In the genomic region with DNA sequence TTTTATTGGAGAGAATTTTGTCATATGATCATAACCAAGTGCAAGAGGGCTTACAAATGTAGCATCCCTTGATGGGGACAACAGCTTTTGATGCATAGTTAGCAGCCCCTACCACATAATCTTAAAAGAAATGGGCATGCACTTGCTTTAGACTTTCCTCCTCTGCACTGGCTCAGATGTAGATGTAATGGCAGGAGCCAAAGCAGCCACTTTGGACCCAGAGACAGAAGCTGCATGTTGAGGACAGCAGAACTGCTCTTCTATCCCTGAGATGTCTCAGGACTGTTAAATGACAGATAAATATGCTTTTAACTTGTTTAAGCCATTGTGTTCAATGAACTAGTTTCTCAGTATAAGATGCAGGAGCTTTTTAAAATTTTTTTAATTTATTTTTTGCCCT, we compare ENCODE assay signal across 40 cellular contexts.
"Had no signal": no experiment of that assay in that cellular context is flagged by ENCODE, and none has a peak within 500 bp of the region (broad histone marks: within the 10 kb centered on the region; RNA-seq: fewer than 3 reads in every experiment).

No MANE protein-coding gene starts in this region.

- ATAC-seq: activated naive CD4-positive, alpha-beta T cell treated with anti-CD3 and anti-CD28 coated beads, Interleukin-2, amount 50 U/mL, for 72 hours; activated naive CD8-positive, alpha-beta T cell treated with anti-CD3 and anti-CD28 coated beads, Interleukin-2, amount 50 U/mL, for 24 hours; activated T-cell treated with anti-CD3 and anti-CD28 coated beads, Interleukin-2, amount 50 U/mL, for 4 hours; activated T-cell treated with anti-CD3 and anti-CD28 coated beads, Interleukin-2, amount 50 U/mL, for 72 hours; activated T-helper 17 cell treated with anti-CD3 and anti-CD28 coated beads, Interleukin-2, amount 50 U/mL, for 72 hours; body of pancreas had no signal

- H3K9me3 ChIP-seq: adrenal gland, ascending aorta had no signal

- H3K27ac ChIP-seq: adrenal gland, ascending aorta, body of pancreas, brain microvascular endothelial cell, breast epithelium, cardiac muscle cell had no signal

- H3K36me3 ChIP-seq: adrenal gland, ascending aorta, brain microvascular endothelial cell, breast epithelium, cardiac muscle cell had no signal

- H3K9me3 Mint-ChIP-seq: activated naive CD8-positive, alpha-beta T cell treated with anti-CD3 and anti-CD28 coated beads, Interleukin-2, amount 10 ng/mL, durations not matched to agents 7 days and 5 days; activated naive CD8-positive, alpha-beta T cell treated with anti-CD3 and anti-CD28 coated beads, Interleukin-2, amount 50 U/mL, for 24 hours; activated T-cell treated with anti-CD3 and anti-CD28 coated beads, Interleukin-2, amount 50 U/mL, for 24 hours; activated T-helper 17 cell treated with anti-CD3 and anti-CD28 coated beads, Interleukin-2, amount 50 U/mL, for 72 hours had no signal

- H3K27me3 ChIP-seq: adrenal gland, ascending aorta, body of pancreas, brain microvascular endothelial cell, breast epithelium, cardiac muscle cell had no signal

- H3K4me1 ChIP-seq: adrenal gland, ascending aorta, body of pancreas, breast epithelium had no signal

- H3K4me3 ChIP-seq: adrenal gland, ascending aorta, body of pancreas, breast epithelium, cardiac muscle cell had no signal

- H3K4me1 Mint-ChIP-seq: activated naive CD4-positive, alpha-beta T cell treated with anti-CD3 and anti-CD28 coated beads, Interleukin-2, amount 10 ng/mL, durations not matched to agents 7 days and 5 days; activated naive CD4-positive, alpha-beta T cell treated with anti-CD3 and anti-CD28 coated beads, Interleukin-2, amount 50 U/mL, for 24 hours; activated naive CD8-positive, alpha-beta T cell treated with anti-CD3 and anti-CD28 coated beads for 36 hours; activated naive CD8-positive, alpha-beta T cell treated with anti-CD3 and anti-CD28 coated beads, Interleukin-2, amount 10 ng/mL, durations not matched to agents 7 days and 5 days; activated naive CD8-positive, alpha-beta T cell treated with anti-CD3 and anti-CD28 coated beads, Interleukin-2, amount 50 U/mL, for 24 hours; activated T-helper 17 cell treated with anti-CD3 and anti-CD28 coated beads, Interleukin-2, amount 50 U/mL, for 72 hours; central memory CD8-positive, alpha-beta T cell had no signal

- FAIRE-seq: astrocyte, bronchial epithelial cell, colon had no signal

- H3K27ac Mint-ChIP-seq: activated naive CD4-positive, alpha-beta T cell treated with anti-CD3 and anti-CD28 coated beads for 36 hours; activated naive CD4-positive, alpha-beta T cell treated with anti-CD3 and anti-CD28 coated beads, Interleukin-2, amount 10 ng/mL, durations not matched to agents 7 days and 5 days; activated naive CD4-positive, alpha-beta T cell treated with anti-CD3 and anti-CD28 coated beads, Interleukin-2, amount 50 U/mL, for 24 hours; activated naive CD4-positive, alpha-beta T cell treated with anti-CD3 and anti-CD28 coated beads, Interleukin-2, amount 50 U/mL, for 72 hours; activated naive CD8-positive, alpha-beta T cell; activated naive CD8-positive, alpha-beta T cell treated with anti-CD3 and anti-CD28 coated beads for 36 hours; activated naive CD8-positive, alpha-beta T cell treated with anti-CD3 and anti-CD28 coated beads, Interleukin-2, amount 10 ng/mL, durations not matched to agents 7 days and 5 days; activated naive CD8-positive, alpha-beta T cell treated with anti-CD3 and anti-CD28 coated beads, Interleukin-2, amount 50 U/mL, for 24 hours; activated T-cell treated with anti-CD3 and anti-CD28 coated beads, Interleukin-2, amount 50 U/mL, for 24 hours; activated T-cell treated with anti-CD3 and anti-CD28 coated beads, Interleukin-2, amount 50 U/mL, for 72 hours; activated T-helper 1 cell treated with anti-CD3 and anti-CD28 coated beads, Interleukin-12 subunit alpha, Interleukin-12 subunit beta, Interleukin-2, Interleukin-4 antibody, amounts not matched to agents 30 ng/mL and 10 ng/mL and 1 ng/mL, durations not matched to agents 14 hours and 24 hours and 36 hours; activated T-helper 17 cell treated with anti-CD3 and anti-CD28 coated beads, Interleukin-2, amount 50 U/mL, for 72 hours; activated T-helper 2 cell treated with anti-CD3 and anti-CD28 coated beads, Interferon-gamma antibody, Interleukin-2, Interleukin-4, amounts not matched to agents 10 μg/mL and 5 μg/mL and 100 μg/mL, durations not matched to agents 14 hours and 24 hours and 36 hours had no signal

- H3K4me3 Mint-ChIP-seq: activated naive CD4-positive, alpha-beta T cell treated with anti-CD3 and anti-CD28 coated beads for 36 hours; activated naive CD4-positive, alpha-beta T cell treated with anti-CD3 and anti-CD28 coated beads, Interleukin-2, amount 10 ng/mL, durations not matched to agents 7 days and 5 days; activated naive CD4-positive, alpha-beta T cell treated with anti-CD3 and anti-CD28 coated beads, Interleukin-2, amount 50 U/mL, for 24 hours; activated naive CD8-positive, alpha-beta T cell; activated naive CD8-positive, alpha-beta T cell treated with anti-CD3 and anti-CD28 coated beads for 36 hours; activated naive CD8-positive, alpha-beta T cell treated with anti-CD3 and anti-CD28 coated beads, Interleukin-2, amount 10 ng/mL, durations not matched to agents 7 days and 5 days; activated naive CD8-positive, alpha-beta T cell treated with anti-CD3 and anti-CD28 coated beads, Interleukin-2, amount 50 U/mL, for 24 hours; activated T-cell treated with anti-CD3 and anti-CD28 coated beads, Interleukin-2, amount 50 U/mL, for 24 hours; activated T-cell treated with anti-CD3 and anti-CD28 coated beads, Interleukin-2, amount 50 U/mL, for 4 hours; activated T-cell treated with anti-CD3 and anti-CD28 coated beads, Interleukin-2, amount 50 U/mL, for 72 hours; activated T-helper 1 cell treated with anti-CD3 and anti-CD28 coated beads, Interleukin-12 subunit alpha, Interleukin-12 subunit beta, Interleukin-2, Interleukin-4 antibody, amounts not matched to agents 30 ng/mL and 10 ng/mL and 1 ng/mL, durations not matched to agents 14 hours and 24 hours and 36 hours; activated T-helper 17 cell treated with anti-CD3 and anti-CD28 coated beads, Interleukin-2, amount 50 U/mL, for 72 hours; brain; central memory CD8-positive, alpha-beta T cell had no signal

- H3K36me3 Mint-ChIP-seq: activated naive CD4-positive, alpha-beta T cell treated with anti-CD3 and anti-CD28 coated beads, Interleukin-2, amount 10 ng/mL, durations not matched to agents 7 days and 5 days; activated naive CD4-positive, alpha-beta T cell treated with anti-CD3 and anti-CD28 coated beads, Interleukin-2, amount 50 U/mL, for 24 hours; activated naive CD4-positive, alpha-beta T cell treated with anti-CD3 and anti-CD28 coated beads, Interleukin-2, amount 50 U/mL, for 72 hours; activated naive CD8-positive, alpha-beta T cell; activated naive CD8-positive, alpha-beta T cell treated with anti-CD3 and anti-CD28 coated beads for 36 hours; activated naive CD8-positive, alpha-beta T cell treated with anti-CD3 and anti-CD28 coated beads, Interleukin-2, amount 10 ng/mL, durations not matched to agents 7 days and 5 days; brain had no signal

- H3K27me3 Mint-ChIP-seq: activated naive CD4-positive, alpha-beta T cell treated with anti-CD3 and anti-CD28 coated beads, Interleukin-2, amount 10 ng/mL, durations not matched to agents 7 days and 5 days; activated naive CD8-positive, alpha-beta T cell; activated naive CD8-positive, alpha-beta T cell treated with anti-CD3 and anti-CD28 coated beads for 36 hours; activated naive CD8-positive, alpha-beta T cell treated with anti-CD3 and anti-CD28 coated beads, Interleukin-2, amount 10 ng/mL, durations not matched to agents 7 days and 5 days; activated naive CD8-positive, alpha-beta T cell treated with anti-CD3 and anti-CD28 coated beads, Interleukin-2, amount 50 U/mL, for 24 hours; activated T-cell treated with anti-CD3 and anti-CD28 coated beads, Interleukin-2, amount 50 U/mL, for 24 hours; activated T-helper 17 cell treated with anti-CD3 and anti-CD28 coated beads, Interleukin-2, amount 50 U/mL, for 72 hours; brain had no signal

- DNase-seq: activated effector memory CD4-positive, alpha-beta T cell treated with anti-CD3 and anti-CD28 coated beads, Interleukin-2, amount 50 U/mL, for 16 hours; activated effector memory CD4-positive, alpha-beta T cell treated with Interleukin-2 at 50 U/mL for 16 hours; activated gamma-delta T cell; activated gamma-delta T cell treated with Interleukin-2 at 50 U/mL for 16 hours; activated naive CD4-positive, alpha-beta T cell; activated naive CD4-positive, alpha-beta T cell treated with anti-CD3 and anti-CD28 coated beads for 36 hours; activated naive CD4-positive, alpha-beta T cell treated with anti-CD3 and anti-CD28 coated beads, Interleukin-2, amount 10 ng/mL, durations not matched to agents 7 days and 5 days; activated naive CD4-positive, alpha-beta T cell treated with anti-CD3 and anti-CD28 coated beads, Interleukin-2, amount 50 U/mL, for 16 hours; activated naive CD4-positive, alpha-beta T cell treated with Interleukin-2 at 50 U/mL for 16 hours; activated naive CD8-positive, alpha-beta T cell treated with anti-CD3 and anti-CD28 coated beads for 36 hours; activated naive CD8-positive, alpha-beta T cell treated with anti-CD3 and anti-CD28 coated beads, Interleukin-2, amount 10 ng/mL, durations not matched to agents 7 days and 5 days; activated naive CD8-positive, alpha-beta T cell treated with anti-CD3 and anti-CD28 coated beads, Interleukin-2, amount 50 U/mL, for 24 hours; activated T-cell treated with anti-CD3 and anti-CD28 coated beads, Interleukin-2, amount 50 U/mL, for 24 hours; activated T-cell treated with anti-CD3 and anti-CD28 coated beads, Interleukin-2, amount 50 U/mL, for 4 hours; activated T-cell treated with anti-CD3 and anti-CD28 coated beads, Interleukin-2, amount 50 U/mL, for 48 hours; activated T-cell treated with anti-CD3 and anti-CD28 coated beads, Interleukin-2, amount 50 U/mL, for 72 hours; adrenal gland; amniotic stem cell; amygdala; anterior cingulate cortex; aorta; body of pancreas; brain microvascular endothelial cell; caudate nucleus; central memory CD4-positive, alpha-beta T cell; cerebellar nuclear complex had no signal
